8 cellular contexts compared by ENCODE assay signal in genomic region chr19:38647368-38647965, GRCh38. TPM values are rescaled to one million over a fixed set of nuclear protein-coding genes. Genes with fewer than 3 reads are reported as not detected.
DNase-seq lines count a peak whose midpoint lies in the region; ATAC-seq and TF ChIP-seq lines count a peak whose summit lies in the region.

ACTN4 (plus strand) TSS chr19:38647649; CDS start chr19:38647746, 97 bp downstream.

- no peaks in the 10 kb centered on the region for H3K9me3 Mint-ChIP-seq in activated naive CD4-positive, alpha-beta T cell treated with anti-CD3 and anti-CD28 coated beads, Interleukin-2, amount 50 U/mL, for 72 hours

- POLR2A ChIA-PET in GM10248 (lab: Yijun Ruan, JAX) = interaction anchor here (0.6 to 1.3 kb wide), 7 partner anchors 11 to 202 kb away, joined by 3 to 4 read pairs (median 3); partner anchors contain the start of genes EIF3K and HNRNPL

- peak within 1 kb of the TSS; percentile 94 to 95 for H3K27ac Mint-ChIP-seq in activated naive CD4-positive, alpha-beta T cell treated with anti-CD3 and anti-CD28 coated beads, Interleukin-2, amount 50 U/mL, for 72 hours

- DNase-seq in GM10248 (ENCODE audit: extremely low spot score) (peak; percentile 99), NCI-H1092 (lab: John Stamatoyannopoulos, UW) (peak; percentile 93), SKM-1 (lab: John Stamatoyannopoulos, UW; ENCODE audit: unreplicated experiment) (peak; percentile 85), glomerular endothelial cell (ENCODE audit: extremely low read depth, low read depth, low spot score) (no peak), omental fat pad (ENCODE audit: low spot score) (peak; percentile 97)
- DNase-seq in activated naive CD4-positive, alpha-beta T cell treated with anti-CD3 and anti-CD28 coated beads, Interleukin-2, amount 50 U/mL, for 72 hours (ENCODE audit: low spot score in 2 of 2) = peak; percentile 100

- peaks cover 27 to 30% of the 10 kb centered on the region in 2 donors for H3K36me3 Mint-ChIP-seq in activated naive CD4-positive, alpha-beta T cell treated with anti-CD3 and anti-CD28 coated beads, Interleukin-2, amount 50 U/mL, for 72 hours

- ATAC-seq in HG02588 (IDR thresholded peaks at IDR 0.05; ENCODE audit: unreplicated experiment) = peak; percentile 86
- ATAC-seq in activated naive CD4-positive, alpha-beta T cell treated with anti-CD3 and anti-CD28 coated beads, Interleukin-2, amount 50 U/mL, for 72 hours = peak; percentile 92 to 93
- peak; percentile 88 for ATAC-seq in omental fat pad (ENCODE audit: low FRiP score)

- CTCF ChIA-PET in GM10248 (lab: Yijun Ruan, JAX) = interaction anchor here (0.7 to 8.0 kb wide), 10 partner anchors 9 to 283 kb away, joined by 3 to 86 read pairs (median 4); partner anchors contain the start of genes MRPS12 and SARS2

- TF ChIP-seq CTCF in GM10248 (IDR thresholded peaks at IDR 0.05; ENCODE audit: control extremely low read depth, extremely low read depth, low read depth, missing control alignments) = no peak
- no peak for TF ChIP-seq CTCF in omental fat pad (IDR thresholded peaks at IDR 0.05)

- H3K27ac ChIP-seq in temporal lobe (ENCODE audit: low read depth, low read length) = peak within 1 kb of the TSS; percentile 80

RNA-seq across cellular contexts. Expression of gene ACTN4, which starts in this region (rescaled TPM):
- 100 to 1,000 TPM; 181 to 204 TPM for total RNA-seq in activated naive CD4-positive, alpha-beta T cell treated with anti-CD3 and anti-CD28 coated beads, Interleukin-2, amount 50 U/mL, for 72 hours
- total RNA-seq in glomerular endothelial cell (697 and 882 TPM in 2 replicates), omental fat pad (100 to 1,000 TPM; 290 to 517 (median 367) TPM), temporal lobe (51.9 TPM)
